Comparison of ENCODE assay signal across 5 cellular contexts in genomic region chr9:42234610-42235009, GRCh38. TPM values are rescaled to one million over a fixed set of nuclear protein-coding genes. Genes with fewer than 3 reads are reported as not detected.
"Had no signal": no experiment of that assay in that cellular context is flagged by ENCODE, and none has a peak within 500 bp of the region (broad histone marks: within the 10 kb centered on the region; RNA-seq: fewer than 3 reads in every experiment).

No MANE protein-coding gene starts in this region.

RNA-seq across cellular contexts. Expression of gene SPATA31A6, which starts 51.2 kb away (rescaled TPM):
- total RNA-seq: M059J, PC-3, Peyer's patch, Right ventricle myocardium superior, SJSA1 had no signal
